1 cellular context compared by ENCODE assay signal in genomic region chr6:35259194-35259945, GRCh38.
A peak's percentile ranks its signal among the peaks of the same experiment; 100 is the strongest.
TF ChIP-seq lines count a peak whose summit lies in the region.

Gene ZNF76 (plus strand): TSS chr6:35259735. CDS start chr6:35281152, 21,417 bp downstream.

TF ChIP-seq in GM12878, 131 proteins besides CTCF, POLR2A, EP300 and RAD21 (continued from another document):
- no peak for TF ChIP-seq IRF3 (IDR thresholded peaks at IDR 0.05)
- no peak for TF ChIP-seq MTA3 (IDR thresholded peaks at IDR 0.05; ENCODE audit: borderline replicate concordance, low read length)
- TF ChIP-seq RCOR1 (conservative IDR thresholded peaks at IDR 0.05; ENCODE audit: low read depth, low read length): 0 out of 2 replicates have a peak, but pooled peaks have one; percentile 64
